ENCODE assay signal across 8 cellular contexts in the genomic region with DNA sequence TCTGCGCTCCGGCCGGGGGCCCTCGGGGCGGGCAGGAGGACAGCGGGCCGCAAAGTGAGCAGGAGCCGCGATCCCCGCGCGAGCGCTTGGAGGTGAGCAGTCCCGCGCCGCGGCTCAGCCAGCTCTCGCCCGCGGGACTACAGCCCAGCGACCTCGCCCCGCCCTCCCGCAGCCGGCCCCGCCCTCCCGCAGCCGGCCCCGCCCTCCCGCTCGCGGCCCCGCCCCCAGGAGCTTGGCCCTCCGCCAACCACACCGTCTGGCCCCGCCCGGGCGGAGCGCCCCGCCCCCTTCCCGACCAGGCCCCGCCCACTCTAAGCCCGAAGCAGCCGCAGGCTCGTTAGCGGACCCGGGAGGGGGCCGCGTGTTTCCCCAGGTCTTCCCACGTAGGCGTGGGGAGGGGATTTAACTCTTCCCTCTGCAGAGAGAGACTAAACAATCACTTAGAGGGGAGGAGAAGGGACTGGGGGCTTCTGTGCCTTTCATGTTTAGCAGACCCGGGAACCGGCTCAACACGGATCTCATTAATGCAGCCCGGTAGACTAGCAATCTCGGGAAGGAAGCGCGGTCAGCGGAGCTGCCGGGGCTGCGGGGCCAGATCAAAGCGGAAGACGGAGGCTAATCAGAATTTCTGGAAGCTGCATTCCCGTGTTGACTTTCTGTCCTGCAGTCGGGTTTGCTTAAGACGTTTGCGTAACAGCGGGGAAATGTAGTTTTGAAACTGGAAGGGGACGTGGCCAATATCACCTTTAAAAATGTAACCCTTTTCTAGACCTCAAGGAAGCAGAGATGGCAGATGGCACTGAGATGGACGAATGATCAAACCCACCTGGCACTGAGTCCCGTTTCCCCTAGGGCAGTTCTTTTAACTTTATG. TPM values are rescaled to one million over a fixed set of nuclear protein-coding genes. Genes with fewer than 3 reads are reported as not detected.
DNase-seq lines count a peak whose midpoint lies in the region; ATAC-seq, FAIRE-seq and TF ChIP-seq lines count a peak whose summit lies in the region.

TSS of gene MYO10 (minus strand) at position 139 of the 873 bp plus-strand sequence. CDS start 480 bp downstream, outside the sequence.

- H3K27ac ChIP-seq in HL-60 (replicated peaks) (peak within 1 kb of the TSS; percentile 70), neural progenitor cell (no peak within 1 kb of the TSS), thoracic aorta (no peak within 1 kb of the TSS)

- H3K36me3 ChIP-seq in neural progenitor cell = no peaks in the 10 kb centered on the region
- H3K36me3 ChIP-seq in thoracic aorta = no peaks in the 10 kb centered on the region

- H3K27ac Mint-ChIP-seq in neural progenitor cell = peak within 1 kb of the TSS; percentile 61

- peaks cover 28% of the 10 kb centered on the region for H3F3A ChIP-seq in neural progenitor cell (ENCODE audit: low read depth)

- ATAC-seq in GM19397 (IDR thresholded peaks at IDR 0.05; ENCODE audit: unreplicated experiment) = peak; percentile 71
- peak; percentile 72 for ATAC-seq in thoracic aorta (ENCODE audit: insufficient number of reproducible peaks, low FRiP score, low read depth)

- peaks cover 38% of the 10 kb centered on the region for H4K20me1 ChIP-seq in neural progenitor cell (ENCODE audit: low read depth)

- H3K27me3 ChIP-seq in HL-60 (ENCODE audit: insufficient read depth, poor library complexity, severe bottlenecking) (no peaks in the 10 kb centered on the region), neural progenitor cell (peaks cover 36% of the 10 kb centered on the region), thoracic aorta (replicated peaks; ENCODE audit: insufficient read depth) (no peaks in the 10 kb centered on the region)

- no peak for FAIRE-seq in RCC 7860 (lab: Jason Lieb, UNC)
- no peak for FAIRE-seq in frontal cortex (lab: Jason Lieb, UNC)

- peaks cover 45% of the 10 kb centered on the region for H3K79me2 ChIP-seq in neural progenitor cell (ENCODE audit: low read depth)

- no peak for TF ChIP-seq CTCF in HL-60 (IDR thresholded peaks at IDR 0.05; ENCODE audit: insufficient read depth, low read length)
- TF ChIP-seq CTCF in neural progenitor cell (IDR thresholded peaks at IDR 0.05) = no peak
- no peak for TF ChIP-seq CTCF in thoracic aorta (IDR thresholded peaks at IDR 0.05)

- peak within 1 kb of the TSS; percentile 86 for H2AFZ ChIP-seq in neural progenitor cell (replicated peaks)

- H3K4me3 ChIP-seq in HL-60 (replicated peaks; ENCODE audit: insufficient read depth, low read length) = peak within 1 kb of the TSS; percentile 93
- peak within 1 kb of the TSS; percentile 75 for H3K4me3 ChIP-seq in neural progenitor cell
- H3K4me3 ChIP-seq in thoracic aorta = peak within 1 kb of the TSS; percentile 87

- peak within 1 kb of the TSS; percentile 98 for H3K4me3 Mint-ChIP-seq in neural progenitor cell

- peaks cover 54% of the 10 kb centered on the region for H3K4me1 Mint-ChIP-seq in neural progenitor cell

- H3K36me3 Mint-ChIP-seq in neural progenitor cell = no peaks in the 10 kb centered on the region

- peak within 1 kb of the TSS; percentile 93 for H3K4me2 ChIP-seq in neural progenitor cell

- H3K4me1 ChIP-seq in neural progenitor cell (peaks cover 42% of the 10 kb centered on the region), thoracic aorta (ENCODE audit: control insufficient read depth in 1 of 2, low read depth in 2 of 2) (peaks cover 0 to 9% of the 10 kb centered on the region in 2 donors)

- DNase-seq in Ammon's horn (ENCODE audit: low spot score) = peak; percentile 49
- peak; percentile 75 for DNase-seq in HL-60 (ENCODE audit: low read depth in 1 of 2, low spot score in 1 of 2)
- DNase-seq in RCC 7860 (ENCODE audit: low spot score) = peak; percentile 75
- peak; percentile 23 for DNase-seq in activated naive CD4-positive, alpha-beta T cell treated with Interleukin-2 at 50 U/mL for 16 hours
- peak; percentile 78 to 84 for DNase-seq in frontal cortex (ENCODE audit: low spot score in 2 of 2)
- DNase-seq in neural progenitor cell (ENCODE audit: low spot score) = peak; percentile 91
- DNase-seq in thoracic aorta (ENCODE audit: low spot score) = no peak

- H3K9me3 ChIP-seq in neural progenitor cell (ENCODE audit: low read depth) (no peaks in the 10 kb centered on the region), thoracic aorta (no peaks in the 10 kb centered on the region)

- peaks cover 17% of the 10 kb centered on the region for H3K27me3 Mint-ChIP-seq in neural progenitor cell (ENCODE audit: insufficient read depth, low read depth)

- H3K9me3 Mint-ChIP-seq in neural progenitor cell = no peaks in the 10 kb centered on the region

- H3K9ac ChIP-seq in neural progenitor cell = peak within 1 kb of the TSS; percentile 59

RNA-seq across cellular contexts. Expression of gene MYO10, which starts in this region (rescaled TPM):
- total RNA-seq in frontal cortex (25.3 TPM), neural progenitor cell (ENCODE audit: low replicate concordance) (39.1 and 59.9 TPM in 2 replicates), thoracic aorta (10 to 100 TPM; 11.4 to 41.7 TPM)
